24 cellular contexts compared by ENCODE assay signal in the genomic region with DNA sequence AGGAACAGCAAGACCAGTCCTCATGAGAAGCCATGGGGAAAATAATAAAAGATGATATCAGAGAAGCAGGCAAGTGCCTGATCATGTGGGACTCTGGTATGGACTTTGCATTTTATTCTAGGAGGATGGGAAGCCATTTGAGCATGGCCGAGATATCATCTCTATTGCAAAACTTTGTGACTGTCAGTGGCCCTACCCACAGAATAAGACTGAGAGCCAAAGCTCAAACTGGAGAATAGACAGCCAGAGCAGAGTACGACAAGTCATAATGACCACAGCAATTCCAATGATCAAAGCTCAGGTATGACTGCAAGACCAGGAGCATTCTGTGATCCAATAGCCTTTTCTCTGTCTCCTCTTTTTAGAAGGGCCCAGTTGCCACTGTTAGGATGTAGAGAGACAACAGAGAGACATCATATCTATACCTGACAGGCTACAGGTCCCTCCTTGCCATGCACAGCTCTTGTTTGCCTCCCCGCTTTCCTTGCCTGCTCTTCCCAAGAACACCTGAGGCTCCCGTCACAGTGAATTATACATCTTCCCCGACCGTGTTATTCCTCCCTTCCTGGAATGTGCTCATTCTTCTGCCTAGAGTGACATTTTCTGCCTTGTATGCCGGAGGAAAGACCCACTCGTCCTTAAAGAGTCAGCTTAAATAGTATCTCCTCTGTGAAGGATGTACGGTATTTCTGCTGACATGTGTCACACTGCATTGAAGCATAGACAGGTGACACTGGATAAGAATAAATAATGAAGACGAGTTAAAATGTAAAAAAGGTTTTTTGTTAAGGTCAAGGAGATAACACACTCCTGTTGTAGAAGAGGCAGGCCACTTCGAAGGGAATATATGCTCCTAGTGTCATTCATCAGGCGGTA.
"Had no signal": no experiment of that assay in that cellular context is flagged by ENCODE, and none has a peak within 500 bp of the region (broad histone marks: within the 10 kb centered on the region; RNA-seq: fewer than 3 reads in every experiment).

No MANE protein-coding gene starts in this region.

- H3K4me2 ChIP-seq: hepatocyte, neural progenitor cell had no signal

- H3K4me1 Mint-ChIP-seq: neural progenitor cell; stimulated activated naive CD8-positive, alpha-beta T cell treated with anti-CD3 and anti-CD28 coated beads, Interleukin-15, amount 100 ng/mL, for 72 hours had no signal

- DNase-seq: activated CD4-positive, alpha-beta T cell treated with anti-CD3 and anti-CD28 coated beads, Interleukin-2, amount 10 ng/mL, durations not matched to agents 7 days and 5 days; activated CD8-positive, alpha-beta memory T cell treated with anti-CD3 and anti-CD28 coated beads, Interleukin-2, amount 50 U/mL, for 4 hours; activated naive CD8-positive, alpha-beta T cell treated with anti-CD3 and anti-CD28 coated beads, Interleukin-2, amount 50 U/mL, for 24 hours; activated T-cell treated with anti-CD3 and anti-CD28 coated beads, Interleukin-2, amount 50 U/mL, for 4 hours; aorta; brain microvascular endothelial cell; central memory CD4-positive, alpha-beta T cell; endodermal cell; left colon; psoas muscle; right cardiac atrium; stimulated activated CD4-positive, alpha-beta T cell treated with anti-CD3 and anti-CD28 coated beads, Interleukin-15, amount 100 ng/mL, for 24 hours; stimulated activated CD4-positive, alpha-beta T cell treated with anti-CD3 and anti-CD28 coated beads, Interleukin-2, amount 100 ng/mL, for 48 hours; stimulated activated naive CD8-positive, alpha-beta T cell treated with anti-CD3 and anti-CD28 coated beads, Interleukin-15, amount 100 ng/mL, for 72 hours; transverse colon had no signal

- H3K4me3 Mint-ChIP-seq: activated CD4-positive, alpha-beta T cell treated with anti-CD3 and anti-CD28 coated beads, Interleukin-2, amount 10 ng/mL, durations not matched to agents 7 days and 5 days; activated naive CD4-positive, alpha-beta T cell treated with anti-CD3 and anti-CD28 coated beads, Interleukin-2, amount 10 ng/mL, durations not matched to agents 7 days and 5 days; activated naive CD8-positive, alpha-beta T cell treated with anti-CD3 and anti-CD28 coated beads, Interleukin-2, amount 50 U/mL, for 24 hours; activated T-cell treated with anti-CD3 and anti-CD28 coated beads, Interleukin-2, amount 50 U/mL, for 4 hours; endodermal cell; neural progenitor cell; stimulated activated naive CD8-positive, alpha-beta T cell treated with anti-CD3 and anti-CD28 coated beads, Interleukin-15, amount 100 ng/mL, for 72 hours had no signal

- H3K27me3 ChIP-seq: brain microvascular endothelial cell, foreskin keratinocyte, hepatocyte, neural progenitor cell, suprapubic skin, transverse colon, vagina had no signal

- H3K27ac Mint-ChIP-seq: activated CD4-positive, alpha-beta T cell treated with anti-CD3 and anti-CD28 coated beads, Interleukin-2, amount 10 ng/mL, durations not matched to agents 7 days and 5 days; activated naive CD4-positive, alpha-beta T cell treated with anti-CD3 and anti-CD28 coated beads, Interleukin-2, amount 10 ng/mL, durations not matched to agents 7 days and 5 days; activated naive CD8-positive, alpha-beta T cell treated with anti-CD3 and anti-CD28 coated beads, Interleukin-2, amount 50 U/mL, for 24 hours; endodermal cell; neural progenitor cell; stimulated activated naive CD8-positive, alpha-beta T cell treated with anti-CD3 and anti-CD28 coated beads, Interleukin-15, amount 100 ng/mL, for 72 hours had no signal

- H3K36me3 Mint-ChIP-seq: activated naive CD4-positive, alpha-beta T cell treated with anti-CD3 and anti-CD28 coated beads, Interleukin-2, amount 10 ng/mL, durations not matched to agents 7 days and 5 days; neural progenitor cell had no signal

- H3K4me3 ChIP-seq: hepatocyte, lung, neural progenitor cell, psoas muscle, skin epidermis, suprapubic skin, transverse colon, vagina had no signal

- H3K9ac ChIP-seq: neural progenitor cell had no signal

- H3K27ac ChIP-seq: brain microvascular endothelial cell, epithelial cell of prostate, foreskin keratinocyte, hepatocyte, neural progenitor cell, psoas muscle, suprapubic skin, transverse colon, vagina had no signal

- H3K79me2 ChIP-seq: hepatocyte had no signal

- H3K27me3 Mint-ChIP-seq: activated CD4-positive, alpha-beta T cell treated with anti-CD3 and anti-CD28 coated beads, Interleukin-2, amount 10 ng/mL, durations not matched to agents 7 days and 5 days; activated naive CD4-positive, alpha-beta T cell treated with anti-CD3 and anti-CD28 coated beads, Interleukin-2, amount 10 ng/mL, durations not matched to agents 7 days and 5 days; activated naive CD8-positive, alpha-beta T cell treated with anti-CD3 and anti-CD28 coated beads, Interleukin-2, amount 50 U/mL, for 24 hours; stimulated activated naive CD8-positive, alpha-beta T cell treated with anti-CD3 and anti-CD28 coated beads, Interleukin-15, amount 100 ng/mL, for 72 hours had no signal

- H3K36me3 ChIP-seq: brain microvascular endothelial cell, neural progenitor cell, suprapubic skin, transverse colon, vagina had no signal

- H3K4me1 ChIP-seq: neural progenitor cell, psoas muscle had no signal

- H3K9me3 Mint-ChIP-seq: activated CD4-positive, alpha-beta T cell treated with anti-CD3 and anti-CD28 coated beads, Interleukin-2, amount 10 ng/mL, durations not matched to agents 7 days and 5 days; activated naive CD4-positive, alpha-beta T cell treated with anti-CD3 and anti-CD28 coated beads, Interleukin-2, amount 10 ng/mL, durations not matched to agents 7 days and 5 days; activated naive CD8-positive, alpha-beta T cell treated with anti-CD3 and anti-CD28 coated beads, Interleukin-2, amount 50 U/mL, for 24 hours; activated T-cell treated with anti-CD3 and anti-CD28 coated beads, Interleukin-2, amount 50 U/mL, for 4 hours; endodermal cell; neural progenitor cell; stimulated activated naive CD8-positive, alpha-beta T cell treated with anti-CD3 and anti-CD28 coated beads, Interleukin-15, amount 100 ng/mL, for 72 hours had no signal

- H3K9me3 ChIP-seq: psoas muscle, suprapubic skin, transverse colon, vagina had no signal

- H2AFZ ChIP-seq: hepatocyte had no signal
